In genomic region chr2:126776701-126777619, GRCh38 we compare ENCODE assay signal across 1 cellular context.
TF ChIP-seq lines count a peak whose summit lies in the region.

No MANE protein-coding gene starts in this region.

TF ChIP-seq in HepG2, 621 proteins besides CTCF, POLR2A, EP300 and RAD21 (continued from another document and continues in another):
- TF ChIP-seq, protein P1, sequence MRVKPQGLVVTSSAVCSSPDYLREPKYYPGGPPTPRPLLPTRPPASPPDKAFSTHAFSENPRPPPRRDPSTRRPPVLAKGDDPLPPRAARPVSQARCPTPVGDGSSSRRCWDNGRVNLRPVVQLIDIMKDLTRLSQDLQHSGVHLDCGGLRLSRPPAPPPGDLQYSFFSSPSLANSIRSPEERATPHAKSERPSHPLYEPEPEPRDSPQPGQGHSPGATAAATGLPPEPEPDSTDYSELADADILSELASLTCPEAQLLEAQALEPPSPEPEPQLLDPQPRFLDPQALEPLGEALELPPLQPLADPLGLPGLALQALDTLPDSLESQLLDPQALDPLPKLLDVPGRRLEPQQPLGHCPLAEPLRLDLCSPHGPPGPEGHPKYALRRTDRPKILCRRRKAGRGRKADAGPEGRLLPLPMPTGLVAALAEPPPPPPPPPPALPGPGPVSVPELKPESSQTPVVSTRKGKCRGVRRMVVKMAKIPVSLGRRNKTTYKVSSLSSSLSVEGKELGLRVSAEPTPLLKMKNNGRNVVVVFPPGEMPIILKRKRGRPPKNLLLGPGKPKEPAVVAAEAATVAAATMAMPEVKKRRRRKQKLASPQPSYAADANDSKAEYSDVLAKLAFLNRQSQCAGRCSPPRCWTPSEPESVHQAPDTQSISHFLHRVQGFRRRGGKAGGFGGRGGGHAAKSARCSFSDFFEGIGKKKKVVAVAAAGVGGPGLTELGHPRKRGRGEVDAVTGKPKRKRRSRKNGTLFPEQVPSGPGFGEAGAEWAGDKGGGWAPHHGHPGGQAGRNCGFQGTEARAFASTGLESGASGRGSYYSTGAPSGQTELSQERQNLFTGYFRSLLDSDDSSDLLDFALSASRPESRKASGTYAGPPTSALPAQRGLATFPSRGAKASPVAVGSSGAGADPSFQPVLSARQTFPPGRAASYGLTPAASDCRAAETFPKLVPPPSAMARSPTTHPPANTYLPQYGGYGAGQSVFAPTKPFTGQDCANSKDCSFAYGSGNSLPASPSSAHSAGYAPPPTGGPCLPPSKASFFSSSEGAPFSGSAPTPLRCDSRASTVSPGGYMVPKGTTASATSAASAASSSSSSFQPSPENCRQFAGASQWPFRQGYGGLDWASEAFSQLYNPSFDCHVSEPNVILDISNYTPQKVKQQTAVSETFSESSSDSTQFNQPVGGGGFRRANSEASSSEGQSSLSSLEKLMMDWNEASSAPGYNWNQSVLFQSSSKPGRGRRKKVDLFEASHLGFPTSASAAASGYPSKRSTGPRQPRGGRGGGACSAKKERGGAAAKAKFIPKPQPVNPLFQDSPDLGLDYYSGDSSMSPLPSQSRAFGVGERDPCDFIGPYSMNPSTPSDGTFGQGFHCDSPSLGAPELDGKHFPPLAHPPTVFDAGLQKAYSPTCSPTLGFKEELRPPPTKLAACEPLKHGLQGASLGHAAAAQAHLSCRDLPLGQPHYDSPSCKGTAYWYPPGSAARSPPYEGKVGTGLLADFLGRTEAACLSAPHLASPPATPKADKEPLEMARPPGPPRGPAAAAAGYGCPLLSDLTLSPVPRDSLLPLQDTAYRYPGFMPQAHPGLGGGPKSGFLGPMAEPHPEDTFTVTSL (CRISPR knock-in tag; IDR thresholded peaks at IDR 0.05; ENCODE audit: borderline replicate concordance): no peak
- TF ChIP-seq THYN1 (CRISPR knock-in tag; IDR thresholded peaks at IDR 0.05; ENCODE audit: borderline replicate concordance, low read depth) (no peak), TEAD3 (CRISPR knock-in tag; optimal IDR thresholded peaks at IDR 0.05; ENCODE audit: borderline replicate concordance) (peak; percentile 13), AGO1 (IDR thresholded peaks at IDR 0.05; ENCODE audit: low read depth, low read length, poor library complexity, severe bottlenecking) (no peak), ZNF883 (CRISPR knock-in tag; IDR thresholded peaks at IDR 0.05; ENCODE audit: not compliant biosample characterization) (peak; percentile 22), ZNF850 (CRISPR knock-in tag; conservative IDR thresholded peaks at IDR 0.05) (no peak), BRCA1 (CRISPR knock-in tag; IDR thresholded peaks at IDR 0.05) (no peak), ZNF607 (CRISPR knock-in tag; IDR thresholded peaks at IDR 0.05; ENCODE audit: borderline replicate concordance) (peak; percentile 44; the same call in 1 of the 2 replicates), ZNF550 (CRISPR knock-in tag; IDR thresholded peaks at IDR 0.05; ENCODE audit: borderline replicate concordance) (peak; percentile 67; the same call in 1 of the 2 replicates), MTF2 (CRISPR knock-in tag; IDR thresholded peaks at IDR 0.05; ENCODE audit: borderline replicate concordance) (no peak), TBX3 (IDR thresholded peaks at IDR 0.05; ENCODE audit: borderline replicate concordance) (no peak), ZNF251 (CRISPR knock-in tag; IDR thresholded peaks at IDR 0.05) (no peak), SP2 (CRISPR knock-in tag; IDR thresholded peaks at IDR 0.05) (no peak), ZNF10 (CRISPR knock-in tag; IDR thresholded peaks at IDR 0.05; ENCODE audit: borderline replicate concordance, low read depth) (no peak), PRMT3 (CRISPR knock-in tag; IDR thresholded peaks at IDR 0.05; ENCODE audit: borderline replicate concordance, low read depth) (no peak), AKAP8 (CRISPR knock-in tag; IDR thresholded peaks at IDR 0.05) (no peak), ZSCAN25 (CRISPR knock-in tag; IDR thresholded peaks at IDR 0.05) (peak; percentile 23; the same call in 1 of the 2 replicates), ZNF274 (CRISPR knock-in tag; IDR thresholded peaks at IDR 0.05) (no peak), SMC3 (IDR thresholded peaks at IDR 0.05; ENCODE audit: low read length) (peak; percentile 58), RXRA (CRISPR knock-in tag; IDR thresholded peaks at IDR 0.05) (peak; percentile 35; the same call in 1 of the 2 replicates), ZNF614 (CRISPR knock-in tag; IDR thresholded peaks at IDR 0.05; ENCODE audit: borderline replicate concordance) (no peak), ZBTB7B (CRISPR knock-in tag; IDR thresholded peaks at IDR 0.05) (no peak), ZNF367 (CRISPR knock-in tag; IDR thresholded peaks at IDR 0.05; ENCODE audit: borderline replicate concordance) (no peak), ZNF484 (CRISPR knock-in tag; IDR thresholded peaks at IDR 0.05; ENCODE audit: borderline replicate concordance, low read depth) (no peak), NCOA5 (CRISPR knock-in tag; IDR thresholded peaks at IDR 0.05) (no peak), KDM2A (CRISPR knock-in tag; IDR thresholded peaks at IDR 0.05; ENCODE audit: borderline replicate concordance, low read depth) (peak; percentile 84), PHB2 (IDR thresholded peaks at IDR 0.05; ENCODE audit: partially characterized antibody) (no peak), ZBTB4 (CRISPR knock-in tag; IDR thresholded peaks at IDR 0.05; ENCODE audit: borderline replicate concordance) (no peak), ZNF256 (CRISPR knock-in tag; conservative IDR thresholded peaks at IDR 0.05) (no peak), ZNF205 (CRISPR knock-in tag; IDR thresholded peaks at IDR 0.05) (peak; percentile 51; the same call in 1 of the 2 replicates), KMT2B (CRISPR knock-in tag; IDR thresholded peaks at IDR 0.05) (no peak), ZNF138 (CRISPR knock-in tag; IDR thresholded peaks at IDR 0.05; ENCODE audit: low read depth) (no peak), ZNF510 (CRISPR knock-in tag; IDR thresholded peaks at IDR 0.05; ENCODE audit: low read depth) (no peak), ZKSCAN5 (CRISPR knock-in tag; IDR thresholded peaks at IDR 0.05) (no peak), ELF1 (CRISPR knock-in tag; IDR thresholded peaks at IDR 0.05) (no peak), IRX3 (CRISPR knock-in tag; IDR thresholded peaks at IDR 0.05; ENCODE audit: borderline replicate concordance, low read depth) (peak; percentile 46; the same call in 1 of the 2 replicates), ZNF296 (CRISPR knock-in tag; conservative IDR thresholded peaks at IDR 0.05) (no peak), ELF4 (CRISPR knock-in tag; IDR thresholded peaks at IDR 0.05; ENCODE audit: borderline replicate concordance) (no peak), ZNF672 (CRISPR knock-in tag; IDR thresholded peaks at IDR 0.05) (no peak), ZNF768 (CRISPR knock-in tag; IDR thresholded peaks at IDR 0.05) (peak; percentile 45; the same call in 1 of the 2 replicates), MAZ (IDR thresholded peaks at IDR 0.05; ENCODE audit: borderline replicate concordance, low read depth, low read length) (no peak), MAZ (CRISPR knock-in tag; IDR thresholded peaks at IDR 0.05; ENCODE audit: low read depth) (0 out of 2 replicates have a peak, but pooled peaks have one; percentile 37)
- TF ChIP-seq, protein P2, sequence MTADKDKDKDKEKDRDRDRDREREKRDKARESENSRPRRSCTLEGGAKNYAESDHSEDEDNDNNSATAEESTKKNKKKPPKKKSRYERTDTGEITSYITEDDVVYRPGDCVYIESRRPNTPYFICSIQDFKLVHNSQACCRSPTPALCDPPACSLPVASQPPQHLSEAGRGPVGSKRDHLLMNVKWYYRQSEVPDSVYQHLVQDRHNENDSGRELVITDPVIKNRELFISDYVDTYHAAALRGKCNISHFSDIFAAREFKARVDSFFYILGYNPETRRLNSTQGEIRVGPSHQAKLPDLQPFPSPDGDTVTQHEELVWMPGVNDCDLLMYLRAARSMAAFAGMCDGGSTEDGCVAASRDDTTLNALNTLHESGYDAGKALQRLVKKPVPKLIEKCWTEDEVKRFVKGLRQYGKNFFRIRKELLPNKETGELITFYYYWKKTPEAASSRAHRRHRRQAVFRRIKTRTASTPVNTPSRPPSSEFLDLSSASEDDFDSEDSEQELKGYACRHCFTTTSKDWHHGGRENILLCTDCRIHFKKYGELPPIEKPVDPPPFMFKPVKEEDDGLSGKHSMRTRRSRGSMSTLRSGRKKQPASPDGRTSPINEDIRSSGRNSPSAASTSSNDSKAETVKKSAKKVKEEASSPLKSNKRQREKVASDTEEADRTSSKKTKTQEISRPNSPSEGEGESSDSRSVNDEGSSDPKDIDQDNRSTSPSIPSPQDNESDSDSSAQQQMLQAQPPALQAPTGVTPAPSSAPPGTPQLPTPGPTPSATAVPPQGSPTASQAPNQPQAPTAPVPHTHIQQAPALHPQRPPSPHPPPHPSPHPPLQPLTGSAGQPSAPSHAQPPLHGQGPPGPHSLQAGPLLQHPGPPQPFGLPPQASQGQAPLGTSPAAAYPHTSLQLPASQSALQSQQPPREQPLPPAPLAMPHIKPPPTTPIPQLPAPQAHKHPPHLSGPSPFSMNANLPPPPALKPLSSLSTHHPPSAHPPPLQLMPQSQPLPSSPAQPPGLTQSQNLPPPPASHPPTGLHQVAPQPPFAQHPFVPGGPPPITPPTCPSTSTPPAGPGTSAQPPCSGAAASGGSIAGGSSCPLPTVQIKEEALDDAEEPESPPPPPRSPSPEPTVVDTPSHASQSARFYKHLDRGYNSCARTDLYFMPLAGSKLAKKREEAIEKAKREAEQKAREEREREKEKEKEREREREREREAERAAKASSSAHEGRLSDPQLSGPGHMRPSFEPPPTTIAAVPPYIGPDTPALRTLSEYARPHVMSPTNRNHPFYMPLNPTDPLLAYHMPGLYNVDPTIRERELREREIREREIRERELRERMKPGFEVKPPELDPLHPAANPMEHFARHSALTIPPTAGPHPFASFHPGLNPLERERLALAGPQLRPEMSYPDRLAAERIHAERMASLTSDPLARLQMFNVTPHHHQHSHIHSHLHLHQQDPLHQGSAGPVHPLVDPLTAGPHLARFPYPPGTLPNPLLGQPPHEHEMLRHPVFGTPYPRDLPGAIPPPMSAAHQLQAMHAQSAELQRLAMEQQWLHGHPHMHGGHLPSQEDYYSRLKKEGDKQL (CRISPR knock-in tag; IDR thresholded peaks at IDR 0.05; ENCODE audit: low read depth): no peak
- TF ChIP-seq, protein P3, sequence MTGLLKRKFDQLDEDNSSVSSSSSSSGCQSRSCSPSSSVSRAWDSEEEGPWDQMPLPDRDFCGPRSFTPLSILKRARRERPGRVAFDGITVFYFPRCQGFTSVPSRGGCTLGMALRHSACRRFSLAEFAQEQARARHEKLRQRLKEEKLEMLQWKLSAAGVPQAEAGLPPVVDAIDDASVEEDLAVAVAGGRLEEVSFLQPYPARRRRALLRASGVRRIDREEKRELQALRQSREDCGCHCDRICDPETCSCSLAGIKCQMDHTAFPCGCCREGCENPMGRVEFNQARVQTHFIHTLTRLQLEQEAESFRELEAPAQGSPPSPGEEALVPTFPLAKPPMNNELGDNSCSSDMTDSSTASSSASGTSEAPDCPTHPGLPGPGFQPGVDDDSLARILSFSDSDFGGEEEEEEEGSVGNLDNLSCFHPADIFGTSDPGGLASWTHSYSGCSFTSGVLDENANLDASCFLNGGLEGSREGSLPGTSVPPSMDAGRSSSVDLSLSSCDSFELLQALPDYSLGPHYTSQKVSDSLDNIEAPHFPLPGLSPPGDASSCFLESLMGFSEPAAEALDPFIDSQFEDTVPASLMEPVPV (CRISPR knock-in tag; IDR thresholded peaks at IDR 0.05): no peak
- TF ChIP-seq, protein P4, sequence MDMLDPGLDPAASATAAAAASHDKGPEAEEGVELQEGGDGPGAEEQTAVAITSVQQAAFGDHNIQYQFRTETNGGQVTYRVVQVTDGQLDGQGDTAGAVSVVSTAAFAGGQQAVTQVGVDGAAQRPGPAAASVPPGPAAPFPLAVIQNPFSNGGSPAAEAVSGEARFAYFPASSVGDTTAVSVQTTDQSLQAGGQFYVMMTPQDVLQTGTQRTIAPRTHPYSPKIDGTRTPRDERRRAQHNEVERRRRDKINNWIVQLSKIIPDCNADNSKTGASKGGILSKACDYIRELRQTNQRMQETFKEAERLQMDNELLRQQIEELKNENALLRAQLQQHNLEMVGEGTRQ (IDR thresholded peaks at IDR 0.05; ENCODE audit: low read depth, low read length): no peak
- TF ChIP-seq, protein P4 (CRISPR knock-in tag; IDR thresholded peaks at IDR 0.05; ENCODE audit: borderline replicate concordance): no peak
- TF ChIP-seq, protein P5, sequence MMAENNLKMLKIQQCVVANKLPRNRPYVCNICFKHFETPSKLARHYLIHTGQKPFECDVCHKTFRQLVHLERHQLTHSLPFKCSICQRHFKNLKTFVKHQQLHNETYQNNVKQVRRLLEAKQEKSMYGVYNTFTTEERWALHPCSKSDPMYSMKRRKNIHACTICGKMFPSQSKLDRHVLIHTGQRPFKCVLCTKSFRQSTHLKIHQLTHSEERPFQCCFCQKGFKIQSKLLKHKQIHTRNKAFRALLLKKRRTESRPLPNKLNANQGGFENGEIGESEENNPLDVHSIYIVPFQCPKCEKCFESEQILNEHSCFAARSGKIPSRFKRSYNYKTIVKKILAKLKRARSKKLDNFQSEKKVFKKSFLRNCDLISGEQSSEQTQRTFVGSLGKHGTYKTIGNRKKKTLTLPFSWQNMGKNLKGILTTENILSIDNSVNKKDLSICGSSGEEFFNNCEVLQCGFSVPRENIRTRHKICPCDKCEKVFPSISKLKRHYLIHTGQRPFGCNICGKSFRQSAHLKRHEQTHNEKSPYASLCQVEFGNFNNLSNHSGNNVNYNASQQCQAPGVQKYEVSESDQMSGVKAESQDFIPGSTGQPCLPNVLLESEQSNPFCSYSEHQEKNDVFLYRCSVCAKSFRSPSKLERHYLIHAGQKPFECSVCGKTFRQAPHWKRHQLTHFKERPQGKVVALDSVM (CRISPR knock-in tag; IDR thresholded peaks at IDR 0.05): no peak
